8 cellular contexts compared by ENCODE assay signal in the genomic region with DNA sequence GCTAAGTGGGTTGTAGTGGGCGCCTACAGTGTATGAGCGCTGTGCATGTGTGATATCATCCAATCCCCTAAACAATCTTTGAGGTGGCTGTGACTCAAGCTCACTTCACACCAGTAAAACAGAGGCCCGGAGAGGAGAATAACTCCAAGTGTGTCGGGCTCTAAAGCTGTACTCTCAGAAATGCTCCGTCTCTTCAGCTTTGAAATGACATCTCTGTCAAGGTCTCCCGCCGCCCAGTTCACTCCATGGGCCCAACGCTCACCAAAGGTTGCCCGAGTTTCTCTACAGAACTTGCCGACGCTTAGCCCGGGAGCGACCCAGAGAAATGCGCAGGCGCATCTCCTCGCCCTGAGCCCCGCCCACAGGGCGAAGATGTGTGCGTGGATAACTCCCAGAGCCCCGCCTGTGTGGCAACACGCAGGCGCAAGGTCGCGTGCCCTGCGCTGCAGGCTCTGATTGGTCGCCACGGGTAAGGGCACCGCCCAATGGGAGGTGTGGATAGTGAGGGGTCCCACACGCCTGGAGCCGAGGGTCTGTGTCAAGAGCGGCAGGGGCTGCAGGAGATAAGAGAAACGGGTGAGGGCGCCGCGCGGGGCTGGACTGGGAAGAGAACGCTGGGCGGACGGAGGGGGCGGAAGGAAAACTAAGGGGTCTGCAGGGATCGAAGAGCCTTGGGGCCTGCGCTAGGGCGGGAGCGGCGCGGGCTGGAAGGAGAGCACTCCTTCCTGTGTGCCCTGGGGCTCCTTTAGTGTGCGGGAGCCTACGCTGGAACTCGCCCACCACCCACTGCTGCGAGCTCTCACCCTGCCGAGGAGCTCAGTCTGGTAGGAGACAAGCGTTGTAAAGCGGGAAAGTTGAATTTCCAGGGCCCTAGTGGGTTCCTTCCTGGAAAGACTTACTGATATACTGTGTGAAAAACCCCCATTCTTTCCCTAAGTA. TPM values are rescaled to one million over a fixed set of nuclear protein-coding genes. Genes with fewer than 3 reads are reported as not detected.
A peak's percentile ranks its signal among the peaks of the same experiment; 100 is the strongest.
DNase-seq lines count a peak whose midpoint lies in the region; ATAC-seq and TF ChIP-seq lines count a peak whose summit lies in the region.

TSS of gene ZNF526 (plus strand) at position 501 of the 939 bp plus-strand sequence. CDS start 4,092 bp downstream, outside the sequence.

- peaks cover 78% of the 10 kb centered on the region for H3K79me2 ChIP-seq in DND-41 (ENCODE audit: insufficient read depth, low read length)
- H3K79me2 ChIP-seq in GM23248 (ENCODE audit: insufficient read depth) = peaks cover 88% of the 10 kb centered on the region

- H3K9me2 ChIP-seq in GM23248 (ENCODE audit: insufficient read depth) = no peaks in the 10 kb centered on the region

- H3K9me3 Mint-ChIP-seq in activated T-cell treated with anti-CD3 and anti-CD28 coated beads, Interleukin-2, amount 50 U/mL, for 72 hours = no peaks in the 10 kb centered on the region

- peak in 2 of 4 donors; percentile 58 to 74 for TF ChIP-seq POLR2A in esophagus squamous epithelium (IDR thresholded peaks at IDR 0.05)

- intact Hi-C loops in esophagus squamous epithelium (cut with DNase I) = no loop called here

- H3K4me1 Mint-ChIP-seq in activated T-cell treated with anti-CD3 and anti-CD28 coated beads, Interleukin-2, amount 50 U/mL, for 72 hours (ENCODE audit: low read depth) = peaks cover 60% of the 10 kb centered on the region

- H3K4me1 ChIP-seq in DND-41 (ENCODE audit: insufficient read depth, low read length) (peaks cover 58% of the 10 kb centered on the region), GM23248 (ENCODE audit: insufficient read depth) (peaks cover 25% of the 10 kb centered on the region), esophagus squamous epithelium (peaks cover 26 to 72% (median 46%) of the 10 kb centered on the region in 3 donors)

- H4K20me1 ChIP-seq in DND-41 (ENCODE audit: insufficient read depth, low read length) (peaks cover 24% of the 10 kb centered on the region), GM23248 (ENCODE audit: insufficient read depth) (no peaks in the 10 kb centered on the region)

- in situ Hi-C loops in GM23248 (cut with MboI) = no loop called here

- H3K9me3 ChIP-seq in DND-41 (ENCODE audit: insufficient read depth, low read length, severe bottlenecking) = no peaks in the 10 kb centered on the region
- no peaks in the 10 kb centered on the region for H3K9me3 ChIP-seq in GM23248 (ENCODE audit: low read depth)
- no peaks in the 10 kb centered on the region for H3K9me3 ChIP-seq in esophagus squamous epithelium

- H3K27ac Mint-ChIP-seq in activated T-cell treated with anti-CD3 and anti-CD28 coated beads, Interleukin-2, amount 50 U/mL, for 72 hours = peak within 1 kb of the TSS; percentile 50

- H3K9ac ChIP-seq in DND-41 (ENCODE audit: low read depth, low read length) = peak within 1 kb of the TSS; percentile 75
- H3K9ac ChIP-seq in GM23248 = peak within 1 kb of the TSS; percentile 95

- peak; percentile 99 for DNase-seq in DND-41
- DNase-seq in GM23248 = peak; percentile 99
- peak; percentile 92 to 97 for DNase-seq in Kasumi-1 (lab: John Stamatoyannopoulos, UW)
- peak; percentile 98 for DNase-seq in RKO (ENCODE audit: low spot score)
- DNase-seq in activated T-cell treated with anti-CD3 and anti-CD28 coated beads, Interleukin-2, amount 50 U/mL, for 72 hours = peak; percentile 98
- peak; percentile 81 for DNase-seq in esophagus squamous epithelium (lab: John Stamatoyannopoulos, UW)
- peak; percentile 98 for DNase-seq in myocyte (ENCODE audit: low read depth)
- peak; percentile 94 to 97 for DNase-seq in stimulated activated CD8-positive, alpha-beta memory T cell treated with anti-CD3 and anti-CD28 coated beads, Interleukin-7, amount 100 ng/mL, for 4 hours (ENCODE audit: low read depth in 2 of 2)

- peaks cover 11 to 12% of the 10 kb centered on the region in 2 donors for H3K36me3 Mint-ChIP-seq in activated T-cell treated with anti-CD3 and anti-CD28 coated beads, Interleukin-2, amount 50 U/mL, for 72 hours (ENCODE audit: insufficient read depth in 2 of 2)

- H3F3A ChIP-seq in GM23248 (ENCODE audit: insufficient read depth) = peaks cover 19% of the 10 kb centered on the region

- H3K27ac ChIP-seq in DND-41 (ENCODE audit: low read length) (peak within 1 kb of the TSS; percentile 75), GM23248 (peak within 1 kb of the TSS; percentile 97), esophagus squamous epithelium (peak within 1 kb of the TSS; percentile 89 to 99 (median 96))

- WGBS in GM23248 (ENCODE audit: low coverage in 1 of 2, low lambda C conversion rate in 2 of 2, missing lambda C conversion rate in 2 of 2), 2 experiments = 1 to 2% methylated on average over 42 to 53 of the region's 53 CpGs
- 0% methylated on average over 11 to 30 of the region's 53 CpGs for WGBS in esophagus squamous epithelium, 2 donors

- H3K27me3 Mint-ChIP-seq in activated T-cell treated with anti-CD3 and anti-CD28 coated beads, Interleukin-2, amount 50 U/mL, for 72 hours (ENCODE audit: low read depth) = no peaks in the 10 kb centered on the region

- H2AFZ ChIP-seq in DND-41 (ENCODE audit: low read depth, low read length) (peak within 1 kb of the TSS; percentile 66), GM23248 (peak within 1 kb of the TSS; percentile 63)

- H3K4me2 ChIP-seq in DND-41 (ENCODE audit: insufficient read depth, low read length) (peak within 1 kb of the TSS; percentile 80), GM23248 (ENCODE audit: unreplicated experiment) (peak within 1 kb of the TSS; percentile 98)

- TF ChIP-seq CTCF in DND-41 (IDR thresholded peaks at IDR 0.05; ENCODE audit: borderline replicate concordance, extremely low read depth, low read length, poor library complexity, severe bottlenecking) (peak; percentile 56), esophagus squamous epithelium (IDR thresholded peaks at IDR 0.05) (no peak)

- peaks cover 22% of the 10 kb centered on the region for H3K36me3 ChIP-seq in DND-41 (ENCODE audit: insufficient read depth, low read length)
- 0 out of 2 replicates have a peak, but pooled peaks cover 4% of the 10 kb centered on the region for H3K36me3 ChIP-seq in GM23248 (ENCODE audit: low read depth)
- peaks cover 8 to 26% (median 9%) of the 10 kb centered on the region in 3 donors for H3K36me3 ChIP-seq in esophagus squamous epithelium

- H3K27me3 ChIP-seq in DND-41 (ENCODE audit: insufficient read depth, low read length, poor library complexity) = no peaks in the 10 kb centered on the region
- no peaks in the 10 kb centered on the region for H3K27me3 ChIP-seq in GM23248 (replicated peaks; ENCODE audit: insufficient read depth)
- no peaks in the 10 kb centered on the region for H3K27me3 ChIP-seq in esophagus squamous epithelium

- ATAC-seq in DND-41 (ENCODE audit: insufficient read depth, low read depth) = peak; percentile 92
- ATAC-seq in activated T-cell treated with anti-CD3 and anti-CD28 coated beads, Interleukin-2, amount 50 U/mL, for 72 hours (replicated peaks in 1 of 2) = peak; percentile 86

- H3K4me3 ChIP-seq in DND-41 (ENCODE audit: low read depth in 1 of 2, low read length in 2 of 2) (peak within 1 kb of the TSS; percentile 65 to 84), GM23248 (peak within 1 kb of the TSS; percentile 86), esophagus squamous epithelium (peak within 1 kb of the TSS; percentile 81 to 95 (median 86))

- peak within 1 kb of the TSS; percentile 82 to 94 for H3K4me3 Mint-ChIP-seq in activated T-cell treated with anti-CD3 and anti-CD28 coated beads, Interleukin-2, amount 50 U/mL, for 72 hours

RNA-seq across cellular contexts. Expression of gene ZNF526, which starts in this region (rescaled TPM):
- total RNA-seq in GM23248 (2014; rRNA removed; shearing (Covaris generic)) = 7.8 and 8.7 TPM in 2 replicates
- 10.2 and 10.5 TPM in 2 replicates for polyA plus RNA-seq in GM23248 (2016; fragmentation: Nextera tagmentation; extraction: Ambion mirVana)
- total RNA-seq in activated T-cell treated with anti-CD3 and anti-CD28 coated beads, Interleukin-2, amount 50 U/mL, for 72 hours = 10 to 100 TPM; 11.4 to 11.9 TPM
- total RNA-seq in esophagus squamous epithelium = 1 to 10 TPM; 3.8 to 6.3 (median 4.0) TPM
- total RNA-seq in myocyte = 6.6 and 7.1 TPM in 2 replicates
- polyA plus RNA-seq in myocyte (2012) = 6.2 TPM

Comparison
In these comparisons a context has a peak if more than half of its experiments do, and no peak if none do; other contexts are left out.
1. Peak in every context shown above with its lines: DNase-seq, ATAC-seq, H3K4me3 ChIP-seq and H3K27ac ChIP-seq.